ENCODE assay signal across 8 cellular contexts in genomic region chr1:230867119-230867902, GRCh38. TPM values are rescaled to one million over a fixed set of nuclear protein-coding genes. Genes with fewer than 3 reads are reported as not detected.
DNase-seq lines count a peak whose midpoint lies in the region; ATAC-seq and TF ChIP-seq lines count a peak whose summit lies in the region.

No MANE protein-coding gene starts in this region.

- no peaks in the 10 kb centered on the region for H3K36me3 Mint-ChIP-seq in activated naive CD8-positive, alpha-beta T cell treated with anti-CD3 and anti-CD28 coated beads for 36 hours

- H3K27me3 ChIP-seq in iPS-18a (ENCODE audit: control insufficient read depth, insufficient read depth, low read length), result peaks cover 10% of the 10 kb centered on the region
- H3K27me3 ChIP-seq in spleen (replicated peaks in 1 of 7), result peaks cover 0 to 42% (median 0%) of the 10 kb centered on the region in 7 donors

- no peak for ATAC-seq in GM18868 (IDR thresholded peaks at IDR 0.05; ENCODE audit: unreplicated experiment)

- peaks cover 38% of the 10 kb centered on the region for H3K27me3 Mint-ChIP-seq in activated naive CD8-positive, alpha-beta T cell treated with anti-CD3 and anti-CD28 coated beads for 36 hours

- DNase-seq in NCI-H510A treated with DMSO at 0.1 percent for 48 hours (lab: John Stamatoyannopoulos, UW) (peak; percentile 38), NCI-H510A (lab: John Stamatoyannopoulos, UW) (no peak), spleen (no peak), DMS 273 treated with DMSO at 0.1 percent for 48 hours (lab: John Stamatoyannopoulos, UW) (no peak), AML-193 (lab: John Stamatoyannopoulos, UW) (no peak)
- no peak for DNase-seq in activated naive CD8-positive, alpha-beta T cell treated with anti-CD3 and anti-CD28 coated beads for 36 hours

- H3K4me1 ChIP-seq in iPS-18a (ENCODE audit: control insufficient read depth, low read depth, low read length), result peaks cover 20% of the 10 kb centered on the region
- H3K4me1 ChIP-seq in spleen, result peaks cover 0 to 56% (median 27%) of the 10 kb centered on the region in 6 donors

- no peak for TF ChIP-seq CTCF in spleen (IDR thresholded peaks at IDR 0.05 in 8 of 11, conservative IDR thresholded peaks at IDR 0.05 in 3 of 11)

- H3K4me3 ChIP-seq in iPS-18a (ENCODE audit: low read length), result peak overlapping the region; percentile 92
- H3K4me3 ChIP-seq in spleen, result peak overlapping the region; percentile 72 to 96 (median 87)

- H3K4me1 Mint-ChIP-seq in activated naive CD8-positive, alpha-beta T cell treated with anti-CD3 and anti-CD28 coated beads for 36 hours, result peaks cover 30% of the 10 kb centered on the region

- TF ChIP-seq POLR2A in spleen (IDR thresholded peaks at IDR 0.05), result no peak

- peak overlapping the region; percentile 67 for H3K27ac Mint-ChIP-seq in activated naive CD8-positive, alpha-beta T cell treated with anti-CD3 and anti-CD28 coated beads for 36 hours

- intact Hi-C loops in spleen (cut with DNase I; ENCODE audit: low total_unique reads), result no loop called here

- H3K27ac ChIP-seq in iPS-18a (ENCODE audit: low read length) (no peak overlapping the region), spleen (peak overlapping the region; percentile 11 to 82 (median 74))

- no peaks in the 10 kb centered on the region for H3K9me3 ChIP-seq in iPS-18a (ENCODE audit: control insufficient read depth, low read depth, low read length)
- H3K9me3 ChIP-seq in spleen, result no peaks in the 10 kb centered on the region

- peak overlapping the region; percentile 77 for H3K9ac ChIP-seq in iPS-18a (ENCODE audit: low read length)

- no peaks in the 10 kb centered on the region for H3K36me3 ChIP-seq in iPS-18a (ENCODE audit: control insufficient read depth, low read depth, low read length)
- H3K36me3 ChIP-seq in spleen, result no peaks in the 10 kb centered on the region

- WGBS in spleen, 5 donors, result 34 to 40% (median 38%) methylated on average over 17 of the region's 17 CpGs

- H3K9me3 Mint-ChIP-seq in activated naive CD8-positive, alpha-beta T cell treated with anti-CD3 and anti-CD28 coated beads for 36 hours, result no peaks in the 10 kb centered on the region

- peak overlapping the region; percentile 85 for H3K4me3 Mint-ChIP-seq in activated naive CD8-positive, alpha-beta T cell treated with anti-CD3 and anti-CD28 coated beads for 36 hours

RNA-seq across cellular contexts. Expression of gene C1orf198, which starts 1.0 kb away (rescaled TPM):
- 1 to 10 TPM; 5.8 to 6.7 TPM for total RNA-seq in activated naive CD8-positive, alpha-beta T cell treated with anti-CD3 and anti-CD28 coated beads for 36 hours
- total RNA-seq in spleen, result 10 to 100 TPM; 13.3 to 32.7 (median 21.3) TPM
- 10 to 100 TPM in 1 of 3 donors, 1 to 10 TPM in 2; 5.0 to 11.4 (median 8.0) TPM for polyA plus RNA-seq in spleen
